1 cellular context compared by ENCODE assay signal in the genomic region with DNA sequence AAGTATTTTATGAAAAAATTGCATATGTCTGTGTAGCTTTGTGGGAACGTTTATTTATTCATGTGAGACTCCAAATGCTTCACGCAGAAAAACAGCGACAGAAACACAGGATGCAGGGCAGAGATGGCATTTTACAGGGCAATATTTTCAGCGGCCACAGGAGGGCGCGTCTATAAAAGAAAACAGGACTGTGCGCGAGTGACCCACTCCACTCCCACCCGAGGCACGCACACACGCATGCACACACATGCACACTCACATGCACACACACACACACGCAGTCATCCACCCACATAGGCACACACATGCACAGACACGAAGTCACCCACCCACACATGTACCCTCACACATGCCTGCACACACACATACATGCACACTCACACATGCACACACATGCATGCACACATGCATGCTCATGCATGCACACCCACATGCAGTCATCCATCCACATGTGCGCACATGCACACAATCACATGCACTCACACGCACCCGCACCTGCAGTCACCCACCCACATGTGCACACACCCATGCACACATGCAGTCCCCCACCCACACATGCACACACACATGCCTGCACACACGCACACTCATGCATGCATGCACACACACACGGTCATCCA.
TF ChIP-seq lines count a peak whose summit lies in the region.

No MANE protein-coding gene starts in this region.

TF ChIP-seq in K562, 482 proteins besides CTCF, POLR2A, EP300 and RAD21 (continued from another document and continues in another):
- TF ChIP-seq, protein P1, sequence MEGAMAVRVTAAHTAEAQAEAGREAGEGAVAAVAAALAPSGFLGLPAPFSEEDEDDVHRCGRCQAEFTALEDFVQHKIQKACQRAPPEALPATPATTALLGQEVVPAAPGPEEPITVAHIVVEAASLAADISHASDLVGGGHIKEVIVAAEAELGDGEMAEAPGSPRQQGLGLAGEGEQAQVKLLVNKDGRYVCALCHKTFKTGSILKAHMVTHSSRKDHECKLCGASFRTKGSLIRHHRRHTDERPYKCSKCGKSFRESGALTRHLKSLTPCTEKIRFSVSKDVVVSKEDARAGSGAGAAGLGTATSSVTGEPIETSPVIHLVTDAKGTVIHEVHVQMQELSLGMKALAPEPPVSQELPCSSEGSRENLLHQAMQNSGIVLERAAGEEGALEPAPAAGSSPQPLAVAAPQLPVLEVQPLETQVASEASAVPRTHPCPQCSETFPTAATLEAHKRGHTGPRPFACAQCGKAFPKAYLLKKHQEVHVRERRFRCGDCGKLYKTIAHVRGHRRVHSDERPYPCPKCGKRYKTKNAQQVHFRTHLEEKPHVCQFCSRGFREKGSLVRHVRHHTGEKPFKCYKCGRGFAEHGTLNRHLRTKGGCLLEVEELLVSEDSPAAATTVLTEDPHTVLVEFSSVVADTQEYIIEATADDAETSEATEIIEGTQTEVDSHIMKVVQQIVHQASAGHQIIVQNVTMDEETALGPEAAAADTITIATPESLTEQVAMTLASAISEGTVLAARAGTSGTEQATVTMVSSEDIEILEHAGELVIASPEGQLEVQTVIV (CRISPR knock-in tag; IDR thresholded peaks at IDR 0.05; ENCODE audit: borderline replicate concordance) = no peak
- TF ChIP-seq, protein P2, sequence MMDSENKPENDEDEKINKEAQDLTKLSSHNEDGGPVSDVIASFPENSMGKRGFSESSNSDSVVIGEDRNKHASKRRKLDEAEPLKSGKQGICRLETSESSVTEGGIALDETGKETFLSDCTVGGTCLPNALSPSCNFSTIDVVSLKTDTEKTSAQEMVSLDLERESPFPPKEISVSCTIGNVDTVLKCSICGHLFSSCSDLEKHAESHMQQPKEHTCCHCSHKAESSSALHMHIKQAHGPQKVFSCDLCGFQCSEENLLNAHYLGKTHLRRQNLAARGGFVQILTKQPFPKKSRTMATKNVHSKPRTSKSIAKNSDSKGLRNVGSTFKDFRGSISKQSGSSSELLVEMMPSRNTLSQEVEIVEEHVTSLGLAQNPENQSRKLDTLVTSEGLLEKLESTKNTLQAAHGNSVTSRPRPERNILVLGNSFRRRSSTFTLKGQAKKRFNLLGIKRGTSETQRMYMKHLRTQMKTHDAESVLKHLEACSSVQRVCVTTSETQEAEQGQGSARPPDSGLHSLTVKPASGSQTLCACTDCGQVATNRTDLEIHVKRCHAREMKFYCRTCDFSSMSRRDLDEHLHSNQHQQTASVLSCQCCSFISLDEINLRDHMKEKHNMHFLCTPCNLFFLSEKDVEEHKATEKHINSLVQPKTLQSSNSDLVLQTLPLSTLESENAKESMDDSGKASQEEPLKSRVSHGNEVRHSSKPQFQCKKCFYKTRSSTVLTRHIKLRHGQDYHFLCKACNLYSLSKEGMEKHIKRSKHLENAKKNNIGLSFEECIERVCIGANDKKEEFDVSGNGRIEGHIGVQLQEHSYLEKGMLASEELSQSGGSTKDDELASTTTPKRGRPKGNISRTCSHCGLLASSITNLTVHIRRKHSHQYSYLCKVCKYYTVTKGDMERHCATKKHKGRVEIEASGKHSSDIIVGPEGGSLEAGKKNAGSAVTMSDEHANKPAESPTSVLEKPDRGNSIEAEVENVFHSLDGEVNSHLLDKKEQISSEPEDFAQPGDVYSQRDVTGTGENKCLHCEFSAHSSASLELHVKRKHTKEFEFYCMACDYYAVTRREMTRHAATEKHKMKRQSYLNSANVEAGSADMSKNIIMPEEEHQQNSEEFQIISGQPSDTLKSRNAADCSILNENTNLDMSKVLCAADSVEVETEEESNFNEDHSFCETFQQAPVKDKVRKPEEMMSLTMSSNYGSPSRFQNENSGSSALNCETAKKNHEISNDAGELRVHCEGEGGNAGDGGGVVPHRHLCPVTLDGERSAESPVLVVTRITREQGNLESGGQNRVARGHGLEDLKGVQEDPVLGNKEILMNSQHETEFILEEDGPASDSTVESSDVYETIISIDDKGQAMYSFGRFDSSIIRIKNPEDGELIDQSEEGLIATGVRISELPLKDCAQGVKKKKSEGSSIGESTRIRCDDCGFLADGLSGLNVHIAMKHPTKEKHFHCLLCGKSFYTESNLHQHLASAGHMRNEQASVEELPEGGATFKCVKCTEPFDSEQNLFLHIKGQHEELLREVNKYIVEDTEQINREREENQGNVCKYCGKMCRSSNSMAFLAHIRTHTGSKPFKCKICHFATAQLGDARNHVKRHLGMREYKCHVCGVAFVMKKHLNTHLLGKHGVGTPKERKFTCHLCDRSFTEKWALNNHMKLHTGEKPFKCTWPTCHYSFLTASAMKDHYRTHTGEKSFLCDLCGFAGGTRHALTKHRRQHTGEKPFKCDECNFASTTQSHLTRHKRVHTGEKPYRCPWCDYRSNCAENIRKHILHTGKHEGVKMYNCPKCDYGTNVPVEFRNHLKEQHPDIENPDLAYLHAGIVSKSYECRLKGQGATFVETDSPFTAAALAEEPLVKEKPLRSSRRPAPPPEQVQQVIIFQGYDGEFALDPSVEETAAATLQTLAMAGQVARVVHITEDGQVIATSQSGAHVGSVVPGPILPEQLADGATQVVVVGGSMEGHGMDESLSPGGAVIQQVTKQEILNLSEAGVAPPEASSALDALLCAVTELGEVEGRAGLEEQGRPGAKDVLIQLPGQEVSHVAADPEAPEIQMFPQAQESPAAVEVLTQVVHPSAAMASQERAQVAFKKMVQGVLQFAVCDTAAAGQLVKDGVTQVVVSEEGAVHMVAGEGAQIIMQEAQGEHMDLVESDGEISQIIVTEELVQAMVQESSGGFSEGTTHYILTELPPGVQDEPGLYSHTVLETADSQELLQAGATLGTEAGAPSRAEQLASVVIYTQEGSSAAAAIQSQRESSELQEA (IDR thresholded peaks at IDR 0.05; ENCODE audit: low read depth) = no peak
- TF ChIP-seq SRF (CRISPR knock-in tag; IDR thresholded peaks at IDR 0.05) (no peak), HMG20B (CRISPR knock-in tag; IDR thresholded peaks at IDR 0.05) (no peak), MIER1 (IDR thresholded peaks at IDR 0.05; ENCODE audit: low read depth) (no peak), CREB1 (IDR thresholded peaks at IDR 0.05) (no peak), CREB1 (CRISPR knock-in tag; IDR thresholded peaks at IDR 0.05) (no peak), SRSF7 (optimal IDR thresholded peaks at IDR 0.05; ENCODE audit: low read depth, low read length) (no peak), NONO (IDR thresholded peaks at IDR 0.05; ENCODE audit: low read depth in 2 of 2, low read length in 1 of 2) (no peak), HNRNPL (IDR thresholded peaks at IDR 0.05; ENCODE audit: low read depth, low read length) (no peak), CBX8 (IDR thresholded peaks at IDR 0.05; ENCODE audit: borderline replicate concordance, extremely low read depth, low read depth, low read length, poor library complexity, severe bottlenecking) (no peak), ARNT (IDR thresholded peaks at IDR 0.05) (no peak), RBM15 (IDR thresholded peaks at IDR 0.05; ENCODE audit: insufficient read depth, low read length) (no peak), SMC3 (conservative IDR thresholded peaks at IDR 0.05; ENCODE audit: insufficient read depth, low read depth, low read length) (peak; percentile 80), CEBPG (CRISPR knock-in tag; IDR thresholded peaks at IDR 0.05) (no peak), CEBPG (tag; conservative IDR thresholded peaks at IDR 0.05 in 1 of 2, IDR thresholded peaks at IDR 0.05 in 1 of 2) (no peak), TSC22D4 (tag; IDR thresholded peaks at IDR 0.05) (no peak), GATAD2A (IDR thresholded peaks at IDR 0.05) (no peak; the same call in 1 of the 2 replicates), POLR2B (IDR thresholded peaks at IDR 0.05; ENCODE audit: low read depth, partially characterized antibody) (no peak), BMI1 (IDR thresholded peaks at IDR 0.05; ENCODE audit: low read length) (0 out of 2 replicates have a peak, but pooled peaks have one; percentile 36), KDM4B (IDR thresholded peaks at IDR 0.05; ENCODE audit: borderline replicate concordance in 2 of 2, low read depth in 1 of 2) (0 out of 4 replicates have a peak, but pooled peaks of 1 of the 2 experiments have one; percentile 19), CHD4 (IDR thresholded peaks at IDR 0.05; ENCODE audit: insufficient read depth, insufficient replicate concordance, low read depth, low read length, poor library complexity, severe bottlenecking) (no peak), DPF2 (IDR thresholded peaks at IDR 0.05) (no peak), ATF1 (CRISPR knock-in tag; IDR thresholded peaks at IDR 0.05) (no peak), ATF1 (tag; IDR thresholded peaks at IDR 0.05) (0 out of 2 replicates have a peak, but pooled peaks have one; percentile 7)
- TF ChIP-seq, protein P3, sequence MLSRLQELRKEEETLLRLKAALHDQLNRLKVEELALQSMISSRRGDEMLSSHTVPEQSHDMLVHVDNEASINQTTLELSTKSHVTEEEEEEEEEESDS (CRISPR knock-in tag; IDR thresholded peaks at IDR 0.05) = no peak
- TF ChIP-seq, protein P4, sequence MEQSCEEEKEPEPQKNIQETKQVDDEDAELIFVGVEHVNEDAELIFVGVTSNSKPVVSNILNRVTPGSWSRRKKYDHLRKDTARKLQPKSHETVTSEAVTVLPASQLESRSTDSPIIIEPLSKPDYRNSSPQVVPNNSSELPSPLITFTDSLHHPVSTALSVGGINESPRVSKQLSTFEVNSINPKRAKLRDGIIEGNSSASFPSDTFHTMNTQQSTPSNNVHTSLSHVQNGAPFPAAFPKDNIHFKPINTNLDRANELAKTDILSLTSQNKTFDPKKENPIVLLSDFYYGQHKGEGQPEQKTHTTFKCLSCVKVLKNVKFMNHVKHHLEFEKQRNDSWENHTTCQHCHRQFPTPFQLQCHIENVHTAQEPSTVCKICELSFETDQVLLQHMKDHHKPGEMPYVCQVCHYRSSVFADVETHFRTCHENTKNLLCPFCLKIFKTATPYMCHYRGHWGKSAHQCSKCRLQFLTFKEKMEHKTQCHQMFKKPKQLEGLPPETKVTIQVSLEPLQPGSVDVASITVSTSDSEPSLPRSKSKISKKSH (CRISPR knock-in tag; IDR thresholded peaks at IDR 0.05) = no peak
- TF ChIP-seq, protein P5, sequence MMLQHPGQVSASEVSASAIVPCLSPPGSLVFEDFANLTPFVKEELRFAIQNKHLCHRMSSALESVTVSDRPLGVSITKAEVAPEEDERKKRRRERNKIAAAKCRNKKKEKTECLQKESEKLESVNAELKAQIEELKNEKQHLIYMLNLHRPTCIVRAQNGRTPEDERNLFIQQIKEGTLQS (IDR thresholded peaks at IDR 0.05) = no peak
- TF ChIP-seq, protein P5 (CRISPR knock-in tag; conservative IDR thresholded peaks at IDR 0.05) = no peak
- TF ChIP-seq, protein P6, sequence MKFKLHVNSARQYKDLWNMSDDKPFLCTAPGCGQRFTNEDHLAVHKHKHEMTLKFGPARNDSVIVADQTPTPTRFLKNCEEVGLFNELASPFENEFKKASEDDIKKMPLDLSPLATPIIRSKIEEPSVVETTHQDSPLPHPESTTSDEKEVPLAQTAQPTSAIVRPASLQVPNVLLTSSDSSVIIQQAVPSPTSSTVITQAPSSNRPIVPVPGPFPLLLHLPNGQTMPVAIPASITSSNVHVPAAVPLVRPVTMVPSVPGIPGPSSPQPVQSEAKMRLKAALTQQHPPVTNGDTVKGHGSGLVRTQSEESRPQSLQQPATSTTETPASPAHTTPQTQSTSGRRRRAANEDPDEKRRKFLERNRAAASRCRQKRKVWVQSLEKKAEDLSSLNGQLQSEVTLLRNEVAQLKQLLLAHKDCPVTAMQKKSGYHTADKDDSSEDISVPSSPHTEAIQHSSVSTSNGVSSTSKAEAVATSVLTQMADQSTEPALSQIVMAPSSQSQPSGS (CRISPR knock-in tag; IDR thresholded peaks at IDR 0.05) = 0 out of 2 replicates have a peak, but pooled peaks have one; percentile 25
- TF ChIP-seq, protein P7, sequence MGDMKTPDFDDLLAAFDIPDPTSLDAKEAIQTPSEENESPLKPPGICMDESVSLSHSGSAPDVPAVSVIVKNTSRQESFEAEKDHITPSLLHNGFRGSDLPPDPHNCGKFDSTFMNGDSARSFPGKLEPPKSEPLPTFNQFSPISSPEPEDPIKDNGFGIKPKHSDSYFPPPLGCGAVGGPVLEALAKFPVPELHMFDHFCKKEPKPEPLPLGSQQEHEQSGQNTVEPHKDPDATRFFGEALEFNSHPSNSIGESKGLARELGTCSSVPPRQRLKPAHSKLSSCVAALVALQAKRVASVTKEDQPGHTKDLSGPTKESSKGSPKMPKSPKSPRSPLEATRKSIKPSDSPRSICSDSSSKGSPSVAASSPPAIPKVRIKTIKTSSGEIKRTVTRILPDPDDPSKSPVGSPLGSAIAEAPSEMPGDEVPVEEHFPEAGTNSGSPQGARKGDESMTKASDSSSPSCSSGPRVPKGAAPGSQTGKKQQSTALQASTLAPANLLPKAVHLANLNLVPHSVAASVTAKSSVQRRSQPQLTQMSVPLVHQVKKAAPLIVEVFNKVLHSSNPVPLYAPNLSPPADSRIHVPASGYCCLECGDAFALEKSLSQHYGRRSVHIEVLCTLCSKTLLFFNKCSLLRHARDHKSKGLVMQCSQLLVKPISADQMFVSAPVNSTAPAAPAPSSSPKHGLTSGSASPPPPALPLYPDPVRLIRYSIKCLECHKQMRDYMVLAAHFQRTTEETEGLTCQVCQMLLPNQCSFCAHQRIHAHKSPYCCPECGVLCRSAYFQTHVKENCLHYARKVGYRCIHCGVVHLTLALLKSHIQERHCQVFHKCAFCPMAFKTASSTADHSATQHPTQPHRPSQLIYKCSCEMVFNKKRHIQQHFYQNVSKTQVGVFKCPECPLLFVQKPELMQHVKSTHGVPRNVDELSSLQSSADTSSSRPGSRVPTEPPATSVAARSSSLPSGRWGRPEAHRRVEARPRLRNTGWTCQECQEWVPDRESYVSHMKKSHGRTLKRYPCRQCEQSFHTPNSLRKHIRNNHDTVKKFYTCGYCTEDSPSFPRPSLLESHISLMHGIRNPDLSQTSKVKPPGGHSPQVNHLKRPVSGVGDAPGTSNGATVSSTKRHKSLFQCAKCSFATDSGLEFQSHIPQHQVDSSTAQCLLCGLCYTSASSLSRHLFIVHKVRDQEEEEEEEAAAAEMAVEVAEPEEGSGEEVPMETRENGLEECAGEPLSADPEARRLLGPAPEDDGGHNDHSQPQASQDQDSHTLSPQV (IDR thresholded peaks at IDR 0.05) = no peak
- TF ChIP-seq, protein P8, sequence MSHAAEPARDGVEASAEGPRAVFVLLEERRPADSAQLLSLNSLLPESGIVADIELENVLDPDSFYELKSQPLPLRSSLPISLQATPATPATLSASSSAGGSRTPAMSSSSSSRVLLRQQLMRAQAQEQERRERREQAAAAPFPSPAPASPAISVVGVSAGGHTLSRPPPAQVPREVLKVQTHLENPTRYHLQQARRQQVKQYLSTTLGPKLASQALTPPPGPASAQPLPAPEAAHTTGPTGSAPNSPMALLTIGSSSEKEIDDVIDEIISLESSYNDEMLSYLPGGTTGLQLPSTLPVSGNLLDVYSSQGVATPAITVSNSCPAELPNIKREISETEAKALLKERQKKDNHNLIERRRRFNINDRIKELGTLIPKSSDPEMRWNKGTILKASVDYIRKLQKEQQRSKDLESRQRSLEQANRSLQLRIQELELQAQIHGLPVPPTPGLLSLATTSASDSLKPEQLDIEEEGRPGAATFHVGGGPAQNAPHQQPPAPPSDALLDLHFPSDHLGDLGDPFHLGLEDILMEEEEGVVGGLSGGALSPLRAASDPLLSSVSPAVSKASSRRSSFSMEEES (CRISPR knock-in tag; IDR thresholded peaks at IDR 0.05) = no peak
